Comparison of ENCODE assay signal across 7 cellular contexts in genomic region chr1:14919289-14919688, GRCh38.
"Had no signal": no experiment of that assay in that cellular context is flagged by ENCODE, and none has a peak within 500 bp of the region (broad histone marks: within the 10 kb centered on the region; RNA-seq: fewer than 3 reads in every experiment).

No MANE protein-coding gene starts in this region.

- DNase-seq: H9, HCEC 1CT, HFFc6 had no signal

- H3K36me3 Mint-ChIP-seq: IgD-negative memory B cell had no signal

- H3K27ac Mint-ChIP-seq: GM23338, H9, HFFc6, IgD-negative memory B cell had no signal

- H3K4me3 ChIP-seq: GM23338 had no signal

- ATAC-seq: GM23338, HepG2 had no signal

- H2AFZ ChIP-seq: GM23338 had no signal

- H3K4me3 Mint-ChIP-seq: GM23338, H9, HFFc6, IgD-negative memory B cell had no signal

- H3K4me2 ChIP-seq: GM23338 had no signal

- H3K9me3 Mint-ChIP-seq: GM23338, H9, HFFc6, IgD-negative memory B cell had no signal

- H3K27ac ChIP-seq: HL-60 had no signal

- H3K4me1 Mint-ChIP-seq: GM23338 had no signal
